Comparison of ENCODE assay signal across 12 cellular contexts in the genomic region with DNA sequence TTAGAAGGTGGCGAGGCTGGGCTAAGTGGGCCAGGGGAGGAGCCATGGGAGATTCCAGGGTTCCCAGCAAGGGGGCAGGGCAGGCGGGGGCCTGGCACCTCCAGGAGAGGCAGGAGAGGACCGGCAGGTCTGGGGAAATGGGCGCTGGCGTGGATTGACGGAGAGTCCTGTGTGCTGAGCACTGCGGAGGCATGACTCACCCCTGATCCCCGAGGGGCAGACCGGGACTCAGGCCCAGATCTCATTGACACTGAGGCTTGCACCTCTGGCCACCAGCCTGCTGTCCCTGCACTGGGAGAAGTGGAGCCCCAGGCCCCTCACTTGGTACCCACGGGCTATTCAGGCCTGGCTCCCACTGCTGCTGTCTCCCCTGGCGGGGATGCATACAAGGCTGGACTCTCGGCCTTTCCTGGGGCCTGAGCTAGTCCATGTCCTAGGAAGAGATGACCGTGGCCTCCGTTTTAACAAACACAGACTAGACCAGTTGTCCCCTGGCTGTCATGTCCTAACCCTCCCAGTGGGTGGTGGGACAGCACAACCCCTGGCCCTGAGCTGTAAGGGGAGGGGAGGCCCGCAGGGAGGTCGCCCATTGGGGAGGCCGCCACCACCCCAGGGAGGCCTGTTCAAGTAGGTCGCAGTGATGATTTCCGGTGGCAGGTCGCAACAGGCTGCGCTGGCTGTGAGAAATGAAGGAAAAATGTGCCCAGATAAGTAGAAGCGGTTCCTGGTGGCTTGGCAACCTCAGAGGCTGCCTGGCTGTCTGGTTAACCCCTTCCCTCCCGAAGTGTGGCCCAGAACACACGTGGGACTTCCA. TPM values are rescaled to one million over a fixed set of nuclear protein-coding genes. Genes with fewer than 3 reads are reported as not detected.
DNase-seq lines count a peak whose midpoint lies in the region; ATAC-seq and TF ChIP-seq lines count a peak whose summit lies in the region.
"Had no signal": no experiment of that assay in that cellular context is flagged by ENCODE, and none has a peak within 500 bp of the region (broad histone marks: within the 10 kb centered on the region; RNA-seq: fewer than 3 reads in every experiment).

No MANE protein-coding gene starts in this region.

- H3K27ac ChIP-seq in HEK293 (ENCODE audit: extremely low read depth, low read depth, low read length), result no peak overlapping the region
- peak overlapping the region in 1 of 2 donors; percentile 38 for H3K27ac ChIP-seq in right atrium auricular region
- peak overlapping the region; percentile 70 to 92 for H3K27ac ChIP-seq in thoracic aorta

- H3K4me1 ChIP-seq in HEK293 (ENCODE audit: control insufficient read depth, insufficient read depth, low read length) (no peaks in the 10 kb centered on the region), right atrium auricular region (peaks cover 0 to 16% of the 10 kb centered on the region in 2 donors), thoracic aorta (ENCODE audit: control insufficient read depth in 1 of 2, low read depth in 2 of 2) (peaks cover 17 to 24% of the 10 kb centered on the region in 2 donors)

- CTCF ChIA-PET in HEK293 (lab: Yijun Ruan, JAX), result interaction anchor here (0.5 to 1.1 kb wide), 2 partner anchors 59 to 114 kb away, joined by 3 to 4 read pairs; no protein-coding TSS in a partner anchor

- H3K9me3 ChIP-seq in HEK293 (ENCODE audit: control insufficient read depth, insufficient read depth, low read depth, low read length), result 0 out of 2 replicates have a peak, but pooled peaks cover 2% of the 10 kb centered on the region
- peaks cover 0 to 8% of the 10 kb centered on the region in 2 donors for H3K9me3 ChIP-seq in right atrium auricular region
- no peaks in the 10 kb centered on the region for H3K9me3 ChIP-seq in thoracic aorta

- H3K27me3 ChIP-seq in right atrium auricular region (no peaks in the 10 kb centered on the region), thoracic aorta (replicated peaks; ENCODE audit: insufficient read depth) (no peaks in the 10 kb centered on the region)

- ATAC-seq in thoracic aorta (ENCODE audit: insufficient number of reproducible peaks, low FRiP score, low read depth) (peak; percentile 78), GM19395 (IDR thresholded peaks at IDR 0.05; ENCODE audit: unreplicated experiment) (no peak), HG02678 (IDR thresholded peaks at IDR 0.05; ENCODE audit: unreplicated experiment) (no peak), omental fat pad (ENCODE audit: low FRiP score) (no peak)
- ATAC-seq: stimulated activated naive B cell treated with anti-CD40 and anti-IgM and Interleukin-4, amounts not matched to agents 10 μg/mL and 1 μg/mL and 100 μg/mL, for 72 hours had no signal

- no peaks in the 10 kb centered on the region for H3K36me3 ChIP-seq in HEK293 (ENCODE audit: control insufficient read depth in 2 of 2, insufficient read depth in 1 of 2, low read length in 2 of 2)
- no peaks in the 10 kb centered on the region for H3K36me3 ChIP-seq in right atrium auricular region
- H3K36me3 ChIP-seq in thoracic aorta, result no peaks in the 10 kb centered on the region

- DNase-seq in amniotic epithelial cell (ENCODE audit: low read depth), result peak; percentile 49
- DNase-seq in right atrium auricular region (ENCODE audit: low spot score), result peak; percentile 84
- DNase-seq in thoracic aorta (ENCODE audit: low spot score), result peak; percentile 70
- DNase-seq in effector CD8-positive, alpha-beta T cell (lab: John Stamatoyannopoulos, UW), result no peak
- DNase-seq in omental fat pad (ENCODE audit: low spot score), result no peak
- DNase-seq: activated CD4-positive, alpha-beta memory T cell treated with anti-CD3 and anti-CD28 coated beads, Interleukin-2, amount 10 ng/mL, durations not matched to agents 7 days and 5 days; NCI-H526 treated with DMSO at 0.1 percent for 48 hours; occipital lobe; stimulated activated naive B cell treated with anti-CD40 and anti-IgM and Interleukin-4, amounts not matched to agents 10 μg/mL and 1 μg/mL and 100 μg/mL, for 72 hours had no signal

- H3K4me3 ChIP-seq in HEK293 (ENCODE audit: low read depth, low read length), result no peak overlapping the region
- no peak overlapping the region for H3K4me3 ChIP-seq in right atrium auricular region
- H3K4me3 ChIP-seq in thoracic aorta, result peak overlapping the region; percentile 14

- TF ChIP-seq CTCF in HEK293 (tag by site-specific recombination; IDR thresholded peaks at IDR 0.05), result no peak
- no peak for TF ChIP-seq CTCF in right atrium auricular region (IDR thresholded peaks at IDR 0.05)
- no peak for TF ChIP-seq CTCF in thoracic aorta (IDR thresholded peaks at IDR 0.05)
- TF ChIP-seq CTCF in omental fat pad (IDR thresholded peaks at IDR 0.05), result no peak

- POLR2A ChIA-PET in HEK293 (lab: Yijun Ruan, JAX), result no interaction called here

TF ChIP-seq in HEK293, 187 proteins besides CTCF, POLR2A, EP300 and RAD21:
- TF ChIP-seq ZNF37A (tag by site-specific recombination; IDR thresholded peaks at IDR 0.05), result no peak
- TF ChIP-seq ZNF169 (tag by site-specific recombination; IDR thresholded peaks at IDR 0.05), result no peak
- TF ChIP-seq ZNF133 (tag by site-specific recombination; IDR thresholded peaks at IDR 0.05), result peak; percentile 30; the same call in 1 of the 2 replicates
- peak; percentile 57 for TF ChIP-seq ZIC2 (tag by site-specific recombination; IDR thresholded peaks at IDR 0.05)
- TF ChIP-seq GLIS2 (tag by site-specific recombination; IDR thresholded peaks at IDR 0.05), result no peak
- TF ChIP-seq GLIS1 (tag by site-specific recombination; IDR thresholded peaks at IDR 0.05), result peak; percentile 10; the same call in 1 of the 2 replicates

RNA-seq across cellular contexts. Expression of gene RIPK4, which starts 39.7 kb away (rescaled TPM):
- 1 to 10 TPM; 2.1 to 3.5 TPM for total RNA-seq in right atrium auricular region
- 1 to 10 TPM; 6.3 to 9.2 TPM for total RNA-seq in thoracic aorta
- 10 to 100 TPM in 1 of 4 donors, 1 to 10 TPM in 2, not detected in 1; 2.5 to 17.7 (median 4.9) TPM for total RNA-seq in omental fat pad
- total RNA-seq: activated CD4-positive, alpha-beta memory T cell treated with anti-CD3 and anti-CD28 coated beads, Interleukin-2, amount 10 ng/mL, durations not matched to agents 7 days and 5 days had no signal

Comparison
In these comparisons a context has a peak if more than half of its experiments do, and no peak if none do; other contexts are left out.
1. DNase-seq: peak in amniotic epithelial cell (single experiment), right atrium auricular region (single experiment) and thoracic aorta (single experiment); none in effector CD8-positive, alpha-beta T cell (single experiment) and omental fat pad (single experiment).